Comparison of ENCODE assay signal across 24 cellular contexts in the genomic region with DNA sequence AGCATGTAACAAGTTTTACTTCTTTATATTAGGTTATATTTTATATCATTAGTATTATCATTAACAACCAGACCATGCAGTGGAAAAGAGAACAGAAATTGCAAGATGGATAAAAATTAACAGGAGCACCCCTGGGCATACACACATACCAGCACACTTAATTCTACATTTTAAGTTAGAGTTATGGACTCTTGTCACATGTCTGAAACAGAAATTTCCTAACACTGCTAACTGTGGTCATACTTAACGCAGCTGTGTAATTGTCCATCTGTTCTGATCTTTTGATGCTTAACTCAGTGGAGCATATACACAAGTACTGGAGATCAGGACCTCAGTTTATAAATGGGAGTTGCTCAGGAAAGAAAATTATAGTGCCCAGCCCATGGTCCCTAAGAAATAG. TPM values are rescaled to one million over a fixed set of nuclear protein-coding genes. Genes with fewer than 3 reads are reported as not detected.
DNase-seq lines count a peak whose midpoint lies in the region; ATAC-seq and TF ChIP-seq lines count a peak whose summit lies in the region.
"Had no signal": no experiment of that assay in that cellular context is flagged by ENCODE, and none has a peak within 500 bp of the region (broad histone marks: within the 10 kb centered on the region; RNA-seq: fewer than 3 reads in every experiment).

No MANE protein-coding gene starts in this region.

- no peak for TF ChIP-seq POLR2A in adrenal gland (IDR thresholded peaks at IDR 0.05)

- TF ChIP-seq CTCF in smooth muscle cell (IDR thresholded peaks at IDR 0.05; ENCODE audit: borderline replicate concordance, insufficient read depth, poor library complexity, severe bottlenecking) (no peak), adrenal gland (IDR thresholded peaks at IDR 0.05) (no peak)

- no peak overlapping the region for H3K4me2 ChIP-seq in smooth muscle cell
- H3K4me2 ChIP-seq: GM23338 had no signal

- WGBS in smooth muscle cell (ENCODE audit: low lambda C conversion rate) = 95% methylated on average over 1 of the region's 1 CpG
- WGBS in adrenal gland, 4 donors = 92 to 100% (median 94%) methylated on average over 1 of the region's 1 CpG

- ATAC-seq in GM18909 (IDR thresholded peaks at IDR 0.05; ENCODE audit: poor library complexity, unreplicated experiment) (peak; percentile 77), GM21528 (IDR thresholded peaks at IDR 0.05; ENCODE audit: low FRiP score, unreplicated experiment) (peak; percentile 84), HG03064 (IDR thresholded peaks at IDR 0.05; ENCODE audit: low read depth, unreplicated experiment) (peak; percentile 70), HG03571 (IDR thresholded peaks at IDR 0.05; ENCODE audit: unreplicated experiment) (peak; percentile 76)
- ATAC-seq: gastroesophageal sphincter; GM23338; left cardiac atrium; naive thymus-derived CD8-positive, alpha-beta T cell; stimulated activated naive CD8-positive, alpha-beta T cell treated with anti-CD3 and anti-CD28 coated beads, Interleukin-15, Interleukin-2, amounts not matched to agents 100 U/mL and 50 U/mL, for 24 hours had no signal

- no peaks in the 10 kb centered on the region for H3K36me3 ChIP-seq in smooth muscle cell (ENCODE audit: low read depth)
- no peaks in the 10 kb centered on the region for H3K36me3 ChIP-seq in adrenal gland (replicated peaks in 1 of 2)
- H3K36me3 ChIP-seq: esophagus muscularis mucosa, gastroesophageal sphincter, tibial nerve had no signal

- H3K27me3 ChIP-seq in smooth muscle cell (ENCODE audit: low read depth) = peaks cover 3% of the 10 kb centered on the region
- H3K27me3 ChIP-seq in adrenal gland = no peaks in the 10 kb centered on the region
- H3K27me3 ChIP-seq: esophagus muscularis mucosa, gastroesophageal sphincter, tibial nerve had no signal

- H3K27ac ChIP-seq in smooth muscle cell (ENCODE audit: low read depth) (no peak overlapping the region), adrenal gland (no peak overlapping the region)
- H3K27ac ChIP-seq: esophagus muscularis mucosa, gastroesophageal sphincter, parathyroid adenoma, tibial nerve had no signal

- no peaks in the 10 kb centered on the region for H4K20me1 ChIP-seq in smooth muscle cell (ENCODE audit: low read depth)

- no peak overlapping the region for H2AFZ ChIP-seq in smooth muscle cell (ENCODE audit: low read depth)
- H2AFZ ChIP-seq: GM23338, parathyroid adenoma had no signal

- H3K4me3 ChIP-seq in smooth muscle cell (no peak overlapping the region), adrenal gland (no peak overlapping the region)
- H3K4me3 ChIP-seq: esophagus muscularis mucosa, gastroesophageal sphincter, GM23338, tibial nerve had no signal

- no peak for DNase-seq in smooth muscle cell (lab: John Stamatoyannopoulos, UW; ENCODE audit: unreplicated experiment)
- no peak for DNase-seq in islet precursor cell
- DNase-seq in adrenal gland = no peak
- no peak for DNase-seq in SKM-1 (lab: John Stamatoyannopoulos, UW; ENCODE audit: unreplicated experiment)
- DNase-seq: activated CD4-positive, alpha-beta memory T cell treated with anti-CD3 and anti-CD28 coated beads, Interleukin-2, amount 10 ng/mL, durations not matched to agents 7 days and 5 days; activated naive CD4-positive, alpha-beta T cell; anterior cingulate cortex; DMS153; left cardiac atrium; mesendoderm; naive thymus-derived CD8-positive, alpha-beta T cell; NCI-H1417 treated with DMSO at 0.1 percent for 48 hours; stimulated activated CD4-positive, alpha-beta T cell treated with anti-CD3 and anti-CD28 coated beads, Interleukin-2, amount 100 ng/mL, for 24 hours; stimulated activated naive CD8-positive, alpha-beta T cell treated with anti-CD3 and anti-CD28 coated beads, Interleukin-15, Interleukin-2, amounts not matched to agents 100 U/mL and 50 U/mL, for 24 hours had no signal

- H3K9ac ChIP-seq in smooth muscle cell (ENCODE audit: low read depth) = no peak overlapping the region
- H3K9ac ChIP-seq: parathyroid adenoma had no signal

- H3K9me3 ChIP-seq in smooth muscle cell (replicated peaks; ENCODE audit: low read depth) = no peaks in the 10 kb centered on the region
- no peaks in the 10 kb centered on the region for H3K9me3 ChIP-seq in adrenal gland (replicated peaks in 1 of 3)
- H3K9me3 ChIP-seq: esophagus muscularis mucosa, gastroesophageal sphincter, tibial nerve had no signal

- H3K79me2 ChIP-seq in smooth muscle cell (ENCODE audit: low read depth) = no peaks in the 10 kb centered on the region
- H3K79me2 ChIP-seq: parathyroid adenoma had no signal

- H3F3A ChIP-seq in smooth muscle cell (ENCODE audit: low read depth) = no peaks in the 10 kb centered on the region

- intact Hi-C loops in adrenal gland (cut with DNase I) = no loop called here

- H3K4me1 ChIP-seq in smooth muscle cell (ENCODE audit: low read depth) (no peaks in the 10 kb centered on the region), adrenal gland (replicated peaks in 1 of 2) (no peaks in the 10 kb centered on the region)
- H3K4me1 ChIP-seq: esophagus muscularis mucosa, gastroesophageal sphincter, parathyroid adenoma, tibial nerve had no signal

RNA-seq across cellular contexts. Expression of a gene that starts 0.4 kb away (rescaled TPM):
- total RNA-seq in smooth muscle cell (not detected in 2 replicates), adrenal gland (1 to 10 TPM in 1 of 8 donors, under 1 TPM in 2, not detected in 5; 0.22 to 1.1 (median 0.28) TPM)
- polyA plus RNA-seq in smooth muscle cell (not detected in 2 replicates), adrenal gland (not detected)
- total RNA-seq: activated CD4-positive, alpha-beta memory T cell treated with anti-CD3 and anti-CD28 coated beads, Interleukin-2, amount 10 ng/mL, durations not matched to agents 7 days and 5 days; esophagus muscularis mucosa; left cardiac atrium; naive thymus-derived CD8-positive, alpha-beta T cell had no signal
- polyA plus RNA-seq: CD14-positive monocyte; GM23338; naive thymus-derived CD8-positive, alpha-beta T cell had no signal

RNA-seq across cellular contexts. Expression of a gene that starts 31.5 kb away (rescaled TPM):
- total RNA-seq in smooth muscle cell = 0.31 and 0.58 TPM in 2 replicates
- 0.14 TPM in 1 of 2 replicates, not detected in the other for polyA plus RNA-seq in smooth muscle cell
- 1 to 10 TPM in 2 of 8 donors, under 1 TPM in 5, not detected in 1; 0.29 to 1.4 (median 0.61) TPM for total RNA-seq in adrenal gland
- polyA plus RNA-seq in adrenal gland = 1 to 10 TPM in 2 of 3 donors, under 1 TPM in 1; 0.26 to 1.1 (median 1.0) TPM
- polyA plus RNA-seq: CD14-positive monocyte; GM23338; naive thymus-derived CD8-positive, alpha-beta T cell had no signal

RNA-seq across cellular contexts. Expression of a gene that starts 32.7 kb away (rescaled TPM):
- total RNA-seq in smooth muscle cell = not detected in 2 replicates
- not detected in 2 replicates for polyA plus RNA-seq in smooth muscle cell
- total RNA-seq in adrenal gland = not detected
- not detected for polyA plus RNA-seq in adrenal gland
- total RNA-seq: activated CD4-positive, alpha-beta memory T cell treated with anti-CD3 and anti-CD28 coated beads, Interleukin-2, amount 10 ng/mL, durations not matched to agents 7 days and 5 days; esophagus muscularis mucosa; gastroesophageal sphincter; GM23338; left cardiac atrium; naive thymus-derived CD8-positive, alpha-beta T cell; tibial nerve had no signal
- polyA plus RNA-seq: CD14-positive monocyte; GM23338; naive thymus-derived CD8-positive, alpha-beta T cell had no signal

RNA-seq across cellular contexts. Expression of a gene that starts 38.2 kb away (rescaled TPM):
- 0.13 and 0.27 TPM in 2 replicates for total RNA-seq in smooth muscle cell
- polyA plus RNA-seq in smooth muscle cell = 0.45 TPM in 1 of 2 replicates, not detected in the other
- under 1 TPM in 5 of 8 donors, not detected in 3; 0.25 to 0.57 (median 0.46) TPM for total RNA-seq in adrenal gland
- polyA plus RNA-seq in adrenal gland = not detected
- total RNA-seq: activated CD4-positive, alpha-beta memory T cell treated with anti-CD3 and anti-CD28 coated beads, Interleukin-2, amount 10 ng/mL, durations not matched to agents 7 days and 5 days; GM23338 had no signal
- polyA plus RNA-seq: CD14-positive monocyte; GM23338; naive thymus-derived CD8-positive, alpha-beta T cell had no signal

RNA-seq across cellular contexts. Expression of a gene that starts 48.5 kb away (rescaled TPM):
- total RNA-seq in smooth muscle cell (5.6 and 10.0 TPM in 2 replicates), adrenal gland (10 to 100 TPM in 1 of 8 donors, 1 to 10 TPM in 7; 2.9 to 29.3 (median 5.1) TPM)
- polyA plus RNA-seq in smooth muscle cell (3.7 and 11.7 TPM in 2 replicates), adrenal gland (1 to 10 TPM; 2.3 to 6.0 (median 3.6) TPM)
- total RNA-seq: naive thymus-derived CD8-positive, alpha-beta T cell had no signal
- polyA plus RNA-seq: naive thymus-derived CD8-positive, alpha-beta T cell had no signal
